ENCODE assay signal across 36 cellular contexts in the genomic region with DNA sequence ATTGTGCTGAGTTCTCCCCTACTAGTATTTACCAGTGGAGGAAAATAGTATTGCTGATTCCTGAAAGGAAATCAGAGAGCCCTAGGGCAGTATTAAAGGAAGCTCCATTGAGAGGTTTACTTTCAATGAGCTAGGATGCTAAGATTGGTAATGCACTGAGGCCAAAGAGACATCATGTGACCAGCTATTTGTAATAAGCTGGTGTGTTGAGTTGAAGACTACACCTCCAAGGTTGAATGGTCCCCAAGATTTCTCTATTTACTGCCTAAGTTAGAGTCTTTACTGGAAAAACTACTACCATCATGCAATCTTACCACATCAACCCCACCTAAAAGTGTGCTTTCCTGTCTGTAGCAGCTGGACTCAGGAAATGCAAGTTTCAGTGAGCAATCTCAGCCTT.
DNase-seq lines count a peak whose midpoint lies in the region; ATAC-seq, FAIRE-seq and TF ChIP-seq lines count a peak whose summit lies in the region.
"Had no signal": no experiment of that assay in that cellular context is flagged by ENCODE, and none has a peak within 500 bp of the region (broad histone marks: within the 10 kb centered on the region; RNA-seq: fewer than 3 reads in every experiment).

No MANE protein-coding gene starts in this region.

- H2AK5ac ChIP-seq in mesendoderm (ENCODE audit: low read length): no peak overlapping the region

- CTCF ChIA-PET in K562 (lab: Yijun Ruan, JAX; ENCODE audit: low intra/inter-chr PET ratio): no interaction called here

- peak overlapping the region; percentile 27 for H4K5ac ChIP-seq in mesendoderm (ENCODE audit: low read length)

- no TSS peak for BruUV-seq in K562 (replicated peaks; lab: Mats Ljungman, UMichigan)

- no peaks in the 10 kb centered on the region for H4K20me1 ChIP-seq in K562 (replicated peaks; ENCODE audit: control insufficient read depth, insufficient read depth, low read length)
- H4K20me1 ChIP-seq: BLaER1; BLaER1 treated with 17β-estradiol and CSF1 and Interleukin-3, amounts not matched to agents 10 nM and 100 nM had no signal

- H3K9me1 ChIP-seq in K562 (ENCODE audit: control insufficient read depth, insufficient read depth, low read length): no peaks in the 10 kb centered on the region

- no peak overlapping the region for H2BK5ac ChIP-seq in mesendoderm (ENCODE audit: low read length)

- H3K79me1 ChIP-seq in mesendoderm (ENCODE audit: low read length): no peaks in the 10 kb centered on the region

- H3K9me3 Mint-ChIP-seq in stimulated activated naive CD8-positive, alpha-beta T cell treated with anti-CD3 and anti-CD28 coated beads, Interleukin-15, amount 100 ng/mL, for 72 hours: peaks cover 0 to 4% of the 10 kb centered on the region in 2 donors
- no peaks in the 10 kb centered on the region for H3K9me3 Mint-ChIP-seq in activated T-helper 17 cell treated with anti-CD3 and anti-CD28 coated beads, Interleukin-2, amount 50 U/mL, for 72 hours
- H3K9me3 Mint-ChIP-seq: CD4-positive, alpha-beta memory T cell; CD4-positive, alpha-beta T cell; CD8-positive, alpha-beta T cell had no signal

- H4K8ac ChIP-seq in mesendoderm (ENCODE audit: low read depth, low read length): no peak overlapping the region

- no peak overlapping the region for H3K9ac ChIP-seq in K562 (ENCODE audit: insufficient read depth in 1 of 2, low read depth in 2 of 2, low read length in 2 of 2)
- H3K9ac ChIP-seq in mesendoderm (ENCODE audit: low read length): no peak overlapping the region
- H3K9ac ChIP-seq: BLaER1; BLaER1 treated with 17β-estradiol and CSF1 and Interleukin-3, amounts not matched to agents 10 nM and 100 nM had no signal

- no peaks in the 10 kb centered on the region for H3K79me2 ChIP-seq in K562 (ENCODE audit: control insufficient read depth, insufficient read depth, low read length)
- no peaks in the 10 kb centered on the region for H3K79me2 ChIP-seq in mesendoderm (ENCODE audit: control insufficient read depth, insufficient read depth, low read length)

- no peak overlapping the region for H3K4ac ChIP-seq in mesendoderm (ENCODE audit: low read depth, low read length)

- no peak overlapping the region for H2BK120ac ChIP-seq in mesendoderm (ENCODE audit: low read depth, low read length)

- no peak overlapping the region for H2BK15ac ChIP-seq in mesendoderm (replicated peaks; ENCODE audit: low read depth)

- no peaks in the 10 kb centered on the region for H3K36me3 Mint-ChIP-seq in activated T-helper 17 cell treated with anti-CD3 and anti-CD28 coated beads, Interleukin-2, amount 50 U/mL, for 72 hours (ENCODE audit: low read depth)
- H3K36me3 Mint-ChIP-seq: CD14-positive monocyte; CD4-positive, alpha-beta memory T cell; CD4-positive, CD25-positive, alpha-beta regulatory T cell; CD8-positive, alpha-beta memory T cell; CD8-positive, alpha-beta T cell had no signal

- TF ChIP-seq EP300 in K562 (IDR thresholded peaks at IDR 0.05; ENCODE audit: low read length): no peak

- intact Hi-C loops in K562 (cut with micrococcal nuclease): no loop called here

- peaks cover 5% of the 10 kb centered on the region for H3K4me1 Mint-ChIP-seq in stimulated activated naive CD8-positive, alpha-beta T cell treated with anti-CD3 and anti-CD28 coated beads, Interleukin-15, amount 100 ng/mL, for 72 hours
- H3K4me1 Mint-ChIP-seq in activated T-helper 17 cell treated with anti-CD3 and anti-CD28 coated beads, Interleukin-2, amount 50 U/mL, for 72 hours: no peaks in the 10 kb centered on the region
- H3K4me1 Mint-ChIP-seq: B cell, CD14-positive monocyte had no signal

- H3K18ac ChIP-seq in mesendoderm (ENCODE audit: low read length): no peak overlapping the region

- no peak overlapping the region for H3K23ac ChIP-seq in mesendoderm (ENCODE audit: low read length)

- H3K4me1 ChIP-seq in K562 (replicated peaks in 1 of 2; ENCODE audit: control insufficient read depth in 2 of 2, insufficient read depth in 2 of 2, low read length in 2 of 2) (no peaks in the 10 kb centered on the region), mesendoderm (ENCODE audit: control insufficient read depth, low read depth, low read length) (no peaks in the 10 kb centered on the region)
- H3K4me1 ChIP-seq: A549, BE2C, BLaER1, Caco-2 had no signal

- H2AFZ ChIP-seq in K562 (ENCODE audit: low read depth, low read length): no peak overlapping the region

- H3K27me3 Mint-ChIP-seq in stimulated activated naive CD8-positive, alpha-beta T cell treated with anti-CD3 and anti-CD28 coated beads, Interleukin-15, amount 100 ng/mL, for 72 hours: no peaks in the 10 kb centered on the region
- peaks cover 3% of the 10 kb centered on the region for H3K27me3 Mint-ChIP-seq in activated T-helper 17 cell treated with anti-CD3 and anti-CD28 coated beads, Interleukin-2, amount 50 U/mL, for 72 hours
- H3K27me3 Mint-ChIP-seq: B cell; CD4-positive, alpha-beta T cell; CD4-positive, CD25-positive, alpha-beta regulatory T cell had no signal

- no peak overlapping the region for H3K27ac ChIP-seq in K562 (ENCODE audit: extremely low read depth, low read depth, low read length)
- no peak overlapping the region for H3K27ac ChIP-seq in mesendoderm (ENCODE audit: low read depth, low read length)
- H3K27ac ChIP-seq: A549; BLaER1; BLaER1 treated with 17β-estradiol and CSF1 and Interleukin-3, amounts not matched to agents 10 nM and 100 nM; C4-2B had no signal

- TF ChIP-seq POLR2A in K562 (conservative IDR thresholded peaks at IDR 0.05): no peak

- POLR2A ChIA-PET in K562 (lab: Yijun Ruan, JAX): no interaction called here

- no peak overlapping the region for H3K56ac ChIP-seq in mesendoderm (ENCODE audit: low read length)

- H3K36me3 ChIP-seq in K562 (ENCODE audit: control insufficient read depth, insufficient read depth, low read length): no peaks in the 10 kb centered on the region; the same call in 2 of the 3 replicates
- no peaks in the 10 kb centered on the region for H3K36me3 ChIP-seq in mesendoderm (ENCODE audit: control insufficient read depth, insufficient read depth, low read length)
- H3K36me3 ChIP-seq: BE2C; BLaER1; BLaER1 treated with 17β-estradiol and CSF1 and Interleukin-3, amounts not matched to agents 10 nM and 100 nM had no signal

- H3K9me3 ChIP-seq in K562 (replicated peaks; ENCODE audit: control insufficient read depth, insufficient read depth, low read depth, low read length): no peaks in the 10 kb centered on the region
- H3K9me3 ChIP-seq: A549; BE2C; BLaER1; BLaER1 treated with 17β-estradiol and CSF1 and Interleukin-3, amounts not matched to agents 10 nM and 100 nM; Caco-2 had no signal

- H3K4me3 Mint-ChIP-seq in stimulated activated naive CD8-positive, alpha-beta T cell treated with anti-CD3 and anti-CD28 coated beads, Interleukin-15, amount 100 ng/mL, for 72 hours: no peak overlapping the region
- H3K4me3 Mint-ChIP-seq in activated T-helper 17 cell treated with anti-CD3 and anti-CD28 coated beads, Interleukin-2, amount 50 U/mL, for 72 hours: no peak overlapping the region
- H3K4me3 Mint-ChIP-seq: B cell; CD14-positive monocyte; CD4-positive, alpha-beta memory T cell; CD4-positive, alpha-beta T cell; CD4-positive, CD25-positive, alpha-beta regulatory T cell; CD8-positive, alpha-beta memory T cell; CD8-positive, alpha-beta T cell had no signal

- H3K27ac Mint-ChIP-seq in stimulated activated naive CD8-positive, alpha-beta T cell treated with anti-CD3 and anti-CD28 coated beads, Interleukin-15, amount 100 ng/mL, for 72 hours: no peak overlapping the region
- no peak overlapping the region for H3K27ac Mint-ChIP-seq in activated T-helper 17 cell treated with anti-CD3 and anti-CD28 coated beads, Interleukin-2, amount 50 U/mL, for 72 hours
- H3K27ac Mint-ChIP-seq: B cell; CD14-positive monocyte; CD4-positive, alpha-beta memory T cell; CD4-positive, alpha-beta T cell; CD4-positive, CD25-positive, alpha-beta regulatory T cell; CD8-positive, alpha-beta memory T cell; CD8-positive, alpha-beta T cell had no signal

- DNase-seq in stimulated activated naive CD8-positive, alpha-beta T cell treated with anti-CD3 and anti-CD28 coated beads, Interleukin-15, amount 100 ng/mL, for 72 hours: no peak
- DNase-seq in stimulated activated naive CD8-positive, alpha-beta T cell treated with anti-CD3 and anti-CD28 coated beads, Interleukin-15, Interleukin-2, amounts not matched to agents 100 U/mL and 50 U/mL, for 24 hours: no peak
- DNase-seq in K562 (ENCODE audit: extremely low read depth in 1 of 4, low spot score in 3 of 4): no peak
- DNase-seq in mesendoderm: no peak
- no peak for DNase-seq in NCI-H2107 (lab: John Stamatoyannopoulos, UW)
- DNase-seq in central memory CD4-positive, alpha-beta T cell: no peak
- DNase-seq: 8988T; ACHN; AML-193; BE2C; C1 segment of cervical spinal cord; Caco-2; Calu3; CD4-positive, alpha-beta memory T cell; CD4-positive, alpha-beta T cell; CD4-positive, CD25-positive, alpha-beta regulatory T cell; CD8-positive, alpha-beta memory T cell; CD8-positive, alpha-beta T cell; COR-L47; DMS 273 treated with DMSO at 0.1 percent for 48 hours; DMS153; DMS53; DMS79; DMS79 treated with DMSO at 0.1 percent for 48 hours; DND-41; EL had no signal

- ATAC-seq in stimulated activated naive CD8-positive, alpha-beta T cell treated with anti-CD3 and anti-CD28 coated beads, Interleukin-15, amount 100 ng/mL, for 72 hours: peak; percentile 74
- no peak for ATAC-seq in stimulated activated naive CD8-positive, alpha-beta T cell treated with anti-CD3 and anti-CD28 coated beads, Interleukin-15, Interleukin-2, amounts not matched to agents 100 U/mL and 50 U/mL, for 24 hours
- peak; percentile 16 for ATAC-seq in activated T-helper 17 cell treated with anti-CD3 and anti-CD28 coated beads, Interleukin-2, amount 50 U/mL, for 72 hours (replicated peaks)
- ATAC-seq in K562 (no peak), HG03095 (IDR thresholded peaks at IDR 0.05; ENCODE audit: unreplicated experiment) (no peak)
- ATAC-seq: A549; CD8-positive, alpha-beta T cell had no signal

- H3K27me3 ChIP-seq in K562 (ENCODE audit: control insufficient read depth in 2 of 2, insufficient read depth in 2 of 2, low read length in 2 of 2) (no peaks in the 10 kb centered on the region), mesendoderm (ENCODE audit: insufficient read depth, low read length, poor library complexity) (no peaks in the 10 kb centered on the region)
- H3K27me3 ChIP-seq: BE2C; BLaER1; BLaER1 treated with 17β-estradiol and CSF1 and Interleukin-3, amounts not matched to agents 10 nM and 100 nM had no signal

- no peak overlapping the region for H3K4me3 ChIP-seq in K562
- no peak overlapping the region for H3K4me3 ChIP-seq in mesendoderm (ENCODE audit: low read length)
- H3K4me3 ChIP-seq: A549; BLaER1; BLaER1 treated with 17β-estradiol and CSF1 and Interleukin-3, amounts not matched to agents 10 nM and 100 nM had no signal

- no peak for FAIRE-seq in K562 (lab: Jason Lieb, UNC)
- FAIRE-seq: A204.1, A549, D721Med had no signal

- no peak overlapping the region for H3K4me2 ChIP-seq in K562 (ENCODE audit: insufficient read depth, low read length)
- no peak overlapping the region for H3K4me2 ChIP-seq in mesendoderm (ENCODE audit: low read length)
- H3K4me2 ChIP-seq: A549; BLaER1; BLaER1 treated with 17β-estradiol and CSF1 and Interleukin-3, amounts not matched to agents 10 nM and 100 nM had no signal

- in situ Hi-C loops in K562 (cut with MboI): no loop called here

- TF ChIP-seq CTCF in K562 (IDR thresholded peaks at IDR 0.05 in 2 of 3, conservative IDR thresholded peaks at IDR 0.05 in 1 of 3; ENCODE audit: insufficient read depth in 2 of 3, low read depth in 1 of 3, low read length in 3 of 3): no peak

- TF ChIP-seq RAD21 in K562 (CRISPR knock-in tag; conservative IDR thresholded peaks at IDR 0.05 in 1 of 2, IDR thresholded peaks at IDR 0.05 in 1 of 2): no peak

Comparison
In these comparisons a context has a peak if more than half of its experiments do, and no peak if none do; other contexts are left out.
1. ATAC-seq: peak in stimulated activated naive CD8-positive, alpha-beta T cell treated with anti-CD3 and anti-CD28 coated beads, Interleukin-15, amount 100 ng/mL, for 72 hours (single experiment) and activated T-helper 17 cell treated with anti-CD3 and anti-CD28 coated beads, Interleukin-2, amount 50 U/mL, for 72 hours (single experiment); none in stimulated activated naive CD8-positive, alpha-beta T cell treated with anti-CD3 and anti-CD28 coated beads, Interleukin-15, Interleukin-2, amounts not matched to agents 100 U/mL and 50 U/mL, for 24 hours (single experiment), K562 (single experiment) and HG03095 (single experiment).